In genomic region chr12:69290545-69291277, GRCh38 we compare ENCODE assay signal across 8 cellular contexts. TPM values are rescaled to one million over a fixed set of nuclear protein-coding genes. Genes with fewer than 3 reads are reported as not detected.
DNase-seq lines count a peak whose midpoint lies in the region; TF ChIP-seq lines count a peak whose summit lies in the region.

No MANE protein-coding gene starts in this region.

- intact Hi-C loops in ovary (cut with DNase I) (no loop called here), transverse colon (cut with DNase I; ENCODE audit: low total_unique reads) (no loop called here)

- H3K4me3 ChIP-seq in H7 (ENCODE audit: insufficient read depth, low read depth, low read length) (no peak overlapping the region), LNCaP clone FGC (ENCODE audit: low read depth, low read length) (no peak overlapping the region), ovary (no peak overlapping the region), transverse colon (no peak overlapping the region)

- DNase-seq in GM04504 (ENCODE audit: low read depth), result peak; percentile 26
- DNase-seq in H7, result peak; percentile 63
- DNase-seq in LNCaP clone FGC (ENCODE audit: low read depth), result peak; percentile 63
- DNase-seq in RPMI8226, result peak; percentile 79
- DNase-seq in activated T-helper 1 cell treated with Interleukin-2 at 50 U/mL for 16 hours (ENCODE audit: low read depth), result peak; percentile 63
- DNase-seq in foreskin melanocyte, result peak; percentile 76
- DNase-seq in ovary, result peak in 4 of 5 donors; percentile 14 to 50 (median 44)
- DNase-seq in transverse colon, result peak; percentile 85

- in situ Hi-C loops in transverse colon (cut with MboI; ENCODE audit: low pct_ligation_motif_present in 1 of 4, low pct_unique_long_range_greater_than_20kb in 1 of 4, low sequenced_read_pairs in 3 of 4), result loop anchor here in 2 of 4 donors (10.0 to 25.0 kb wide), 2 partner anchors 272 to 284 kb away; no protein-coding TSS in a partner anchor

- H3K27ac ChIP-seq in ovary (no peak overlapping the region), transverse colon (no peak overlapping the region)

- TF ChIP-seq CTCF in LNCaP clone FGC (IDR thresholded peaks at IDR 0.05; ENCODE audit: control insufficient read depth, extremely low read depth, insufficient read depth), result peak; percentile 98
- no peak for TF ChIP-seq CTCF in ovary (IDR thresholded peaks at IDR 0.05)
- peak; percentile 77 to 90 (median 86) for TF ChIP-seq CTCF in transverse colon (IDR thresholded peaks at IDR 0.05)

- TF ChIP-seq POLR2A in ovary (IDR thresholded peaks at IDR 0.05), result no peak
- no peak for TF ChIP-seq POLR2A in transverse colon (IDR thresholded peaks at IDR 0.05)

- WGBS in ovary, 3 donors, result 26 to 39% (median 31%) methylated on average over 9 of the region's 9 CpGs
- WGBS in transverse colon (ENCODE audit: low coverage in 1 of 2), 2 donors, result 20% methylated on average over 9 of the region's 9 CpGs; no CpG with 5 or more reads in 1 of the 2 donors

- H3K36me3 ChIP-seq in H7 (replicated peaks; ENCODE audit: control insufficient read depth, insufficient read depth, low read length) (no peaks in the 10 kb centered on the region), ovary (no peaks in the 10 kb centered on the region), transverse colon (no peaks in the 10 kb centered on the region)

- H3K4me1 ChIP-seq in ovary (ENCODE audit: insufficient read depth) (no peaks in the 10 kb centered on the region), transverse colon (peaks cover 0 to 6% (median 3%) of the 10 kb centered on the region in 4 donors)

- no peaks in the 10 kb centered on the region for H3K27me3 ChIP-seq in H7 (ENCODE audit: control insufficient read depth, insufficient read depth, low read length)
- no peaks in the 10 kb centered on the region for H3K27me3 ChIP-seq in ovary
- H3K27me3 ChIP-seq in transverse colon, result peaks cover 47% of the 10 kb centered on the region

- TF ChIP-seq EP300 in ovary (IDR thresholded peaks at IDR 0.05), result no peak
- TF ChIP-seq EP300 in transverse colon (IDR thresholded peaks at IDR 0.05; ENCODE audit: low read depth), result no peak

- H3K9me3 ChIP-seq in ovary, result no peaks in the 10 kb centered on the region
- no peaks in the 10 kb centered on the region for H3K9me3 ChIP-seq in transverse colon

RNA-seq across cellular contexts. Expression of gene CPSF6, which starts 51.3 kb away (rescaled TPM):
- total RNA-seq in H7 (2014; rRNA removed; shearing (Covaris generic)), result 38.0 and 51.5 TPM in 2 replicates
- total RNA-seq in ovary (10 to 100 TPM; 46.2 to 98.0 (median 74.2) TPM), transverse colon (10 to 100 TPM; 26.1 to 46.0 (median 33.8) TPM)
- 10 to 100 TPM; 24.7 to 42.0 TPM for polyA plus RNA-seq in ovary

RNA-seq across cellular contexts. Expression of gene LYZ, which starts 57.5 kb away (rescaled TPM):
- total RNA-seq in H7 (2014; rRNA removed; shearing (Covaris generic)), result not detected in 2 replicates
- total RNA-seq in ovary (10 to 100 TPM in 5 of 7 donors, 1 to 10 TPM in 2; 6.5 to 84.1 (median 11.6) TPM), transverse colon (10 to 100 TPM in 3 of 4 donors, 1 to 10 TPM in 1; 2.0 to 43.0 (median 25.3) TPM)
- polyA plus RNA-seq in ovary, result 100 to 1,000 TPM in 1 of 2 donors, 10 to 100 TPM in 1; 24.6 to 233 TPM

Comparison
In these comparisons a context has a peak if more than half of its experiments do, and no peak if none do; other contexts are left out.
1. DNase-seq: peak in every context shown above with its lines; median percentile 85 in transverse colon; 79 in RPMI8226; 76 in foreskin melanocyte; 63 in H7; 63 in LNCaP clone FGC; 63 in activated T-helper 1 cell treated with Interleukin-2 at 50 U/mL for 16 hours; 44 in ovary; 26 in GM04504.
2. CTCF ChIP-seq: peak in LNCaP clone FGC (single experiment) and transverse colon (5 of 5); none in ovary (0 of 3).